ENCODE assay signal across 9 cellular contexts in the genomic region with DNA sequence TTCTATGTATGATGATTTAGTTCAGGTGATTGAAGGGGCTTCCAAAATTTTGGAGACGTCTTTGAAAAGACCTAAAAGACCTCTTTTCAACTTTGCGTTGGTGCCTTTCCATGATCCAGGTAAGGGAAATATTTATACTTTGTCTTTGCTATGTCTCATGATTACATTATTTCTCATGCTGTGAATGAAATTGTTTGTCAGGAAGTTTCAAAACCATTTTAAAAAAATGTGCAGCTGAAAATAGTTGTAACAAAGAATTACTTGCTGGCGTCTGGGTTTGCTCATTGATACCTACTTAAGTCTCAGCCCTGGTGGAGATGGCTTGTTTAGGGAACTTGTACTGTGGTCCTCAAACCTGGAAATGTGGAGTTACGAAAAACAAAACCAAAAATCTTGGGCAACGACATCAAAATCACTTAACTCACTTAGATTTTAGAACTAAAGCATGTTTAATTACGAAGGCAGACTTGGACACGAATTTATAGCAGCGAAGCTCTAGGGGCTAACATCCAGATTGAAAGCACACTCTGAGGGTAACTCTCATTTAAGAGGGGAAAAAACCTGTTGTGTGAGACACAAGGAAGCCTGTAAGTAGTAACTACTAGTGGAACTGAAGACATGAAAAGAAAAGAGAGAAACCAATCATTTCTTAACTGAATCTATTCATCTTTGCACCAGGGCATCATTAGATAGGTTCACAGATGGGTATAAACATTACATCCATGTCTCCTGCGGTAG. TPM values are rescaled to one million over a fixed set of nuclear protein-coding genes. Genes with fewer than 3 reads are reported as not detected.
DNase-seq lines count a peak whose midpoint lies in the region; ATAC-seq and TF ChIP-seq lines count a peak whose summit lies in the region.
"Had no signal": no experiment of that assay in that cellular context is flagged by ENCODE, and none has a peak within 500 bp of the region (broad histone marks: within the 10 kb centered on the region; RNA-seq: fewer than 3 reads in every experiment).

No MANE protein-coding gene starts in this region.

- no peak for TF ChIP-seq EP300 in sigmoid colon (IDR thresholded peaks at IDR 0.05)

- DNase-seq in glutamatergic neuron (no peak), sigmoid colon (no peak), NCI-H1105 (lab: John Stamatoyannopoulos, UW) (no peak), left lobe of liver (ENCODE audit: low spot score) (no peak), MV-4-11 (lab: John Stamatoyannopoulos, UW) (no peak)
- DNase-seq: NCI-H1436 had no signal

- TF ChIP-seq CTCF in glutamatergic neuron (IDR thresholded peaks at IDR 0.05; ENCODE audit: partially characterized antibody, unreplicated experiment) (no peak), sigmoid colon (IDR thresholded peaks at IDR 0.05) (no peak)

- peaks cover 0 to 13% (median 6%) of the 10 kb centered on the region in 4 donors for H3K4me1 ChIP-seq in sigmoid colon

- peaks cover 3% of the 10 kb centered on the region for H3K27me3 Mint-ChIP-seq in glutamatergic neuron (ENCODE audit: unreplicated experiment)

- intact Hi-C loops in sigmoid colon (cut with DNase I), result no loop called here

- H3K36me3 ChIP-seq in sigmoid colon, result no peaks in the 10 kb centered on the region

- H3K4me3 ChIP-seq in sigmoid colon, result peak overlapping the region; percentile 38 to 59 (median 52)

- no peaks in the 10 kb centered on the region for H3K9me3 Mint-ChIP-seq in glutamatergic neuron (ENCODE audit: unreplicated experiment)

- no peaks in the 10 kb centered on the region for H3K9me3 ChIP-seq in sigmoid colon

- no peaks in the 10 kb centered on the region for H3K36me3 Mint-ChIP-seq in glutamatergic neuron (ENCODE audit: unreplicated experiment)

- peaks cover 5% of the 10 kb centered on the region for H3K4me1 Mint-ChIP-seq in glutamatergic neuron (ENCODE audit: low read depth, unreplicated experiment)

- no peaks in the 10 kb centered on the region for H3K27me3 ChIP-seq in sigmoid colon

- H3K27ac Mint-ChIP-seq in glutamatergic neuron (ENCODE audit: unreplicated experiment), result no peak overlapping the region

- no peak for TF ChIP-seq POLR2A in sigmoid colon (IDR thresholded peaks at IDR 0.05)

- H3K4me3 Mint-ChIP-seq in glutamatergic neuron (ENCODE audit: unreplicated experiment), result peak overlapping the region; percentile 85

- ATAC-seq in GM19324 (IDR thresholded peaks at IDR 0.05; ENCODE audit: low FRiP score, unreplicated experiment) (peak; percentile 37), SK-N-SH treated with all-trans-retinoic acid at 6 μM for 48 hours (peak; percentile 12; the same call in 1 of the 3 replicates), left lobe of liver (no peak), HG03095 (IDR thresholded peaks at IDR 0.05; ENCODE audit: unreplicated experiment) (no peak)

- WGBS in sigmoid colon, 2 donors, result 59 to 67% methylated on average over 9 of the region's 9 CpGs

- peak overlapping the region; percentile 65 to 92 (median 79) for H3K27ac ChIP-seq in sigmoid colon

TF ChIP-seq in SK-N-SH treated with all-trans-retinoic acid at 6 μM for 48 hours, 23 proteins besides CTCF, POLR2A, EP300 and RAD21:
- TF ChIP-seq RARB (CRISPR knock-in tag; IDR thresholded peaks at IDR 0.05), result no peak
- TF ChIP-seq ZC3H10 (CRISPR knock-in tag; IDR thresholded peaks at IDR 0.05), result no peak
- TF ChIP-seq ZNF70 (CRISPR knock-in tag; IDR thresholded peaks at IDR 0.05), result no peak
- TF ChIP-seq PPARA (CRISPR knock-in tag; IDR thresholded peaks at IDR 0.05; ENCODE audit: borderline replicate concordance), result no peak
- no peak for TF ChIP-seq OSR1 (CRISPR knock-in tag; IDR thresholded peaks at IDR 0.05)
- TF ChIP-seq GLIS3 (CRISPR knock-in tag; IDR thresholded peaks at IDR 0.05), result no peak
- TF ChIP-seq BACH2 (CRISPR knock-in tag; IDR thresholded peaks at IDR 0.05; ENCODE audit: borderline replicate concordance), result no peak
- TF ChIP-seq, protein P1, sequence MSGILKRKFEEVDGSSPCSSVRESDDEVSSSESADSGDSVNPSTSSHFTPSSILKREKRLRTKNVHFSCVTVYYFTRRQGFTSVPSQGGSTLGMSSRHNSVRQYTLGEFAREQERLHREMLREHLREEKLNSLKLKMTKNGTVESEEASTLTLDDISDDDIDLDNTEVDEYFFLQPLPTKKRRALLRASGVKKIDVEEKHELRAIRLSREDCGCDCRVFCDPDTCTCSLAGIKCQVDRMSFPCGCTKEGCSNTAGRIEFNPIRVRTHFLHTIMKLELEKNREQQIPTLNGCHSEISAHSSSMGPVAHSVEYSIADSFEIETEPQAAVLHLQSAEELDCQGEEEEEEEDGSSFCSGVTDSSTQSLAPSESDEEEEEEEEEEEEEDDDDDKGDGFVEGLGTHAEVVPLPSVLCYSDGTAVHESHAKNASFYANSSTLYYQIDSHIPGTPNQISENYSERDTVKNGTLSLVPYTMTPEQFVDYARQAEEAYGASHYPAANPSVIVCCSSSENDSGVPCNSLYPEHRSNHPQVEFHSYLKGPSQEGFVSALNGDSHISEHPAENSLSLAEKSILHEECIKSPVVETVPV (CRISPR knock-in tag; IDR thresholded peaks at IDR 0.05), result no peak
- TF ChIP-seq, protein P2, sequence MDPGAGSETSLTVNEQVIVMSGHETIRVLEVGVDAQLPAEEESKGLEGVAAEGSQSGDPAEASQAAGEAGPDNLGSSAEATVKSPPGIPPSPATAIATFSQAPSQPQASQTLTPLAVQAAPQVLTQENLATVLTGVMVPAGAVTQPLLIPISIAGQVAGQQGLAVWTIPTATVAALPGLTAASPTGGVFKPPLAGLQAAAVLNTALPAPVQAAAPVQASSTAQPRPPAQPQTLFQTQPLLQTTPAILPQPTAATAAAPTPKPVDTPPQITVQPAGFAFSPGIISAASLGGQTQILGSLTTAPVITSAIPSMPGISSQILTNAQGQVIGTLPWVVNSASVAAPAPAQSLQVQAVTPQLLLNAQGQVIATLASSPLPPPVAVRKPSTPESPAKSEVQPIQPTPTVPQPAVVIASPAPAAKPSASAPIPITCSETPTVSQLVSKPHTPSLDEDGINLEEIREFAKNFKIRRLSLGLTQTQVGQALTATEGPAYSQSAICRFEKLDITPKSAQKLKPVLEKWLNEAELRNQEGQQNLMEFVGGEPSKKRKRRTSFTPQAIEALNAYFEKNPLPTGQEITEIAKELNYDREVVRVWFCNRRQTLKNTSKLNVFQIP (CRISPR knock-in tag; IDR thresholded peaks at IDR 0.05; ENCODE audit: borderline replicate concordance, low read depth), result no peak

RNA-seq across cellular contexts. Expression of gene HMCN1, which starts 0.9 kb away (rescaled TPM):
- total RNA-seq in glutamatergic neuron (ENCODE audit: unreplicated experiment) (0.93 TPM), sigmoid colon (10 to 100 TPM in 1 of 4 donors, 1 to 10 TPM in 3; 6.7 to 22.7 (median 7.4) TPM), left lobe of liver (8.6 TPM)
- 1 to 10 TPM in 1 of 3 donors, under 1 TPM in 2; under 0.01 to 1.8 (median 0.46) TPM for polyA plus RNA-seq in sigmoid colon

Comparison
In these comparisons a context has a peak if more than half of its experiments do, and no peak if none do; other contexts are left out.
1. ATAC-seq: peak in GM19324 (single experiment) and SK-N-SH treated with all-trans-retinoic acid at 6 μM for 48 hours (single experiment); none in left lobe of liver (single experiment) and HG03095 (single experiment).